24 cellular contexts compared by ENCODE assay signal in the genomic region with DNA sequence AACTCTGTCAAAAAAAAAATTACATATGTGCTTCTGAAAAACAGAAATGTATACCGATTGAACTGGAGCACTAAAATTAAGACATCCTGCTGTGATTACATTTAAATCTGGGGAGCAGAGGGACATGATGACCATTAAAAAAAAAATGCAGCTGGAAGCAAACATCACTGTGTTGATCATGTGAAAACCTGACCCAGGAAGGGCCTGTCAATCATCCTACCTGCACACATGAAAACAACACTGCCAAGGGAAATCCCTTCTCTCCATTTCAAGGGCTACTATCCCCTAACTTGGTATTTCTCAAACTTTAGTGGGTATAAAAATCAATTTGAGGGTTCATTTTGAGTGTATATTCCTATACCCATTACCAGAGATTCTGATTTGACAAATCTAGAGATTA.
A peak's percentile ranks its signal among the peaks of the same experiment; 100 is the strongest.
DNase-seq lines count a peak whose midpoint lies in the region; ATAC-seq, FAIRE-seq and TF ChIP-seq lines count a peak whose summit lies in the region.
"Had no signal": no experiment of that assay in that cellular context is flagged by ENCODE, and none has a peak within 500 bp of the region (broad histone marks: within the 10 kb centered on the region; RNA-seq: fewer than 3 reads in every experiment).

No MANE protein-coding gene starts in this region.

- no TSS peak for BruUV-seq in GM12878 (replicated peaks; lab: Mats Ljungman, UMichigan)

- no CpG with 5 or more reads among the region's 1 CpG for WGBS in GM12878 (ENCODE audit: insufficient coverage, insufficient replicate concordance, low lambda C conversion rate, missing lambda C conversion rate)

- no peaks in the 10 kb centered on the region for H3K36me3 Mint-ChIP-seq in GM23338 (ENCODE audit: low read depth)
- H3K36me3 Mint-ChIP-seq: CD8-positive, alpha-beta T cell had no signal

- H2AFZ ChIP-seq in GM23338 (peak overlapping the region; percentile 72; the same call in 1 of the 2 replicates), GM12878 (ENCODE audit: control insufficient read depth, low read depth, low read length) (no peak overlapping the region)

- RAD21 ChIA-PET in GM12878 (lab: Charles Lee; ENCODE audit: unreplicated experiment), result no interaction called here

- POLR2A ChIA-PET in GM12878 (lab: Charles Lee), result no interaction called here

- no peak overlapping the region for H3K27ac ChIP-seq in GM23338 (ENCODE audit: low read depth)
- no peak overlapping the region for H3K27ac ChIP-seq in GM12878 (ENCODE audit: control insufficient read depth, insufficient read depth)
- H3K27ac ChIP-seq in foreskin keratinocyte, result peak overlapping the region; percentile 49
- H3K27ac ChIP-seq: 22Rv1, C4-2B, SJCRH30 had no signal

- in situ Hi-C loops in GM12878 (cut with MboI), result no loop called here

- peak; percentile 2 for DNase-seq in DMS53 (lab: John Stamatoyannopoulos, UW)
- DNase-seq in DMS53 treated with DMSO at 0.1 percent for 48 hours (lab: John Stamatoyannopoulos, UW; ENCODE audit: unreplicated experiment), result no peak
- DNase-seq in GM23338 (ENCODE audit: low spot score), result no peak
- DNase-seq in GM12878 (ENCODE audit: low read depth, low spot score), result no peak
- peak; percentile 49 to 74 for DNase-seq in foreskin keratinocyte
- DNase-seq in GF-D8 (lab: John Stamatoyannopoulos, UW), result no peak
- DNase-seq in midbrain (lab: John Stamatoyannopoulos, UW), result no peak
- DNase-seq: Caco-2; CD8-positive, alpha-beta T cell; DMS79 treated with DMSO at 0.1 percent for 48 hours; H7; KG1; MM.1S; NCI-H2029; NCI-H446; NCI-H524 treated with DMSO at 0.1 percent for 48 hours; NCI-H774; SJCRH30 had no signal

- H3K9me3 Mint-ChIP-seq in GM23338, result no peaks in the 10 kb centered on the region
- H3K9me3 Mint-ChIP-seq: CD8-positive, alpha-beta T cell had no signal

- no peaks in the 10 kb centered on the region for H3F3A ChIP-seq in GM23338 (replicated peaks; ENCODE audit: low read depth)

- H3K9me2 ChIP-seq in GM23338 (ENCODE audit: insufficient read depth), result no peaks in the 10 kb centered on the region

- H3K4me1 ChIP-seq in GM23338 (ENCODE audit: insufficient read depth) (no peaks in the 10 kb centered on the region), GM12878 (ENCODE audit: control insufficient read depth, insufficient read depth, low read length) (no peaks in the 10 kb centered on the region), foreskin keratinocyte (peaks cover 11% of the 10 kb centered on the region)
- H3K4me1 ChIP-seq: Caco-2, SJCRH30 had no signal

- ATAC-seq in GM23338 (no peak), GM12878 (no peak), foreskin keratinocyte (peak; percentile 8)
- ATAC-seq: CD8-positive, alpha-beta T cell; Right ventricle myocardium inferior had no signal

- no peak overlapping the region for H3K9ac ChIP-seq in GM12878 (ENCODE audit: control insufficient read depth, insufficient read depth, low read length)

- CTCF ChIA-PET in GM12878 (lab: Yijun Ruan, JAX), result interaction anchor here (0.6 kb wide), 1 partner anchor 1710 kb away, joined by 3 read pairs; no protein-coding TSS in a partner anchor

- no peak for FAIRE-seq in GM12878 (lab: Jason Lieb, UNC)
- FAIRE-seq: GM18507, RCC 7860 had no signal

- no peak for TF ChIP-seq POLR2A in GM12878 (IDR thresholded peaks at IDR 0.05; ENCODE audit: low read depth, low read length)

- no peaks in the 10 kb centered on the region for H3K27me3 ChIP-seq in GM23338 (ENCODE audit: insufficient read depth)
- H3K27me3 ChIP-seq in GM12878 (replicated peaks in 1 of 2; ENCODE audit: control insufficient read depth in 2 of 2, insufficient read depth in 2 of 2, low read length in 1 of 2), result no peaks in the 10 kb centered on the region
- no peaks in the 10 kb centered on the region for H3K27me3 ChIP-seq in foreskin keratinocyte
- H3K27me3 ChIP-seq: SJCRH30 had no signal

- H4K20me1 ChIP-seq in GM23338 (replicated peaks; ENCODE audit: insufficient read depth) (no peaks in the 10 kb centered on the region), GM12878 (ENCODE audit: control insufficient read depth, insufficient read depth) (no peaks in the 10 kb centered on the region)

- H3K79me2 ChIP-seq in GM23338 (replicated peaks; ENCODE audit: insufficient read depth) (no peaks in the 10 kb centered on the region), GM12878 (ENCODE audit: control insufficient read depth, insufficient read depth, low read length) (no peaks in the 10 kb centered on the region)

- TF ChIP-seq RAD21 in GM12878 (IDR thresholded peaks at IDR 0.05; ENCODE audit: insufficient read depth, low read depth, low read length), result no peak

- H3K4me2 ChIP-seq in GM23338 (no peak overlapping the region), GM12878 (ENCODE audit: control insufficient read depth, insufficient read depth) (no peak overlapping the region)

- no peak overlapping the region for H3K4me3 Mint-ChIP-seq in GM23338
- H3K4me3 Mint-ChIP-seq: B cell; CD8-positive, alpha-beta T cell had no signal

- H3K27ac Mint-ChIP-seq in GM23338, result no peak overlapping the region
- H3K27ac Mint-ChIP-seq: B cell; CD8-positive, alpha-beta T cell had no signal

- H3K9me3 ChIP-seq in GM12878 (replicated peaks; ENCODE audit: control insufficient read depth, insufficient read depth, low read length), result no peaks in the 10 kb centered on the region; the same call in 2 of the 3 replicates
- H3K9me3 ChIP-seq: Caco-2, SJCRH30 had no signal

- intact Hi-C loops in GM12878 (cut with micrococcal nuclease; ENCODE audit: unreplicated experiment), result no loop called here

- no peaks in the 10 kb centered on the region for H3K27me3 Mint-ChIP-seq in GM23338 (ENCODE audit: insufficient read depth, low read depth, poor library complexity)
- H3K27me3 Mint-ChIP-seq: B cell had no signal

- TF ChIP-seq CTCF in GM23338 (conservative IDR thresholded peaks at IDR 0.05; ENCODE audit: low read depth in 2 of 2) (no peak), GM12878 (IDR thresholded peaks at IDR 0.05 in 2 of 3, conservative IDR thresholded peaks at IDR 0.05 in 1 of 3; ENCODE audit: control insufficient read depth in 2 of 3, extremely low read depth in 1 of 3, insufficient read depth in 1 of 3, low read depth in 3 of 3, low read length in 3 of 3) (no peak), foreskin keratinocyte (conservative IDR thresholded peaks at IDR 0.05) (no peak)

- no peak for TF ChIP-seq EP300 in GM12878 (IDR thresholded peaks at IDR 0.05; ENCODE audit: borderline replicate concordance in 1 of 2, control insufficient read depth in 1 of 2, low read depth in 2 of 2, low read length in 2 of 2)

- H3K36me3 ChIP-seq in GM23338 (ENCODE audit: insufficient read depth) (no peaks in the 10 kb centered on the region), GM12878 (ENCODE audit: control insufficient read depth in 2 of 2, insufficient read depth in 2 of 2, low read length in 1 of 2) (no peaks in the 10 kb centered on the region)
- H3K36me3 ChIP-seq: SJCRH30 had no signal

- SMC1A ChIA-PET in GM12878 (lab: Charles Lee; ENCODE audit: uncharacterized antibody, unreplicated experiment), result no interaction called here

- H3K4me3 ChIP-seq in GM23338, result no peak overlapping the region
- H3K4me3 ChIP-seq in GM12878, result no peak overlapping the region
- H3K4me3 ChIP-seq: SJCRH30 had no signal

- no peaks in the 10 kb centered on the region for H3K4me1 Mint-ChIP-seq in GM23338

TF ChIP-seq in GM23338, 12 proteins besides CTCF, POLR2A, EP300 and RAD21 (continues in another document):
- TF ChIP-seq, protein P1, sequence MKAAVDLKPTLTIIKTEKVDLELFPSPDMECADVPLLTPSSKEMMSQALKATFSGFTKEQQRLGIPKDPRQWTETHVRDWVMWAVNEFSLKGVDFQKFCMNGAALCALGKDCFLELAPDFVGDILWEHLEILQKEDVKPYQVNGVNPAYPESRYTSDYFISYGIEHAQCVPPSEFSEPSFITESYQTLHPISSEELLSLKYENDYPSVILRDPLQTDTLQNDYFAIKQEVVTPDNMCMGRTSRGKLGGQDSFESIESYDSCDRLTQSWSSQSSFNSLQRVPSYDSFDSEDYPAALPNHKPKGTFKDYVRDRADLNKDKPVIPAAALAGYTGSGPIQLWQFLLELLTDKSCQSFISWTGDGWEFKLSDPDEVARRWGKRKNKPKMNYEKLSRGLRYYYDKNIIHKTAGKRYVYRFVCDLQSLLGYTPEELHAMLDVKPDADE (IDR thresholded peaks at IDR 0.05), result no peak
- no peak for TF ChIP-seq EZH2 (IDR thresholded peaks at IDR 0.05; ENCODE audit: low read depth, unreplicated experiment)
- no peak for TF ChIP-seq NANOG (IDR thresholded peaks at IDR 0.05; ENCODE audit: borderline replicate concordance)

TF ChIP-seq in GM12878, 131 proteins besides CTCF, POLR2A, EP300 and RAD21:
- TF ChIP-seq ZNF217 (IDR thresholded peaks at IDR 0.05), result no peak
- TF ChIP-seq PBX3 (IDR thresholded peaks at IDR 0.05; ENCODE audit: insufficient replicate concordance, low read depth, low read length), result peak; percentile 56
- peak; percentile 85 for TF ChIP-seq PKNOX1 (IDR thresholded peaks at IDR 0.05)

Comparison
In these comparisons a context has a peak if more than half of its experiments do, and no peak if none do; other contexts are left out.
1. DNase-seq: peak in DMS53 (single experiment) and foreskin keratinocyte (2 of 2); none in DMS53 treated with DMSO at 0.1 percent for 48 hours (single experiment), GM23338 (single experiment), GM12878 (single experiment), GF-D8 (single experiment) and midbrain (single experiment).